11 cellular contexts compared by ENCODE assay signal in the genomic region with DNA sequence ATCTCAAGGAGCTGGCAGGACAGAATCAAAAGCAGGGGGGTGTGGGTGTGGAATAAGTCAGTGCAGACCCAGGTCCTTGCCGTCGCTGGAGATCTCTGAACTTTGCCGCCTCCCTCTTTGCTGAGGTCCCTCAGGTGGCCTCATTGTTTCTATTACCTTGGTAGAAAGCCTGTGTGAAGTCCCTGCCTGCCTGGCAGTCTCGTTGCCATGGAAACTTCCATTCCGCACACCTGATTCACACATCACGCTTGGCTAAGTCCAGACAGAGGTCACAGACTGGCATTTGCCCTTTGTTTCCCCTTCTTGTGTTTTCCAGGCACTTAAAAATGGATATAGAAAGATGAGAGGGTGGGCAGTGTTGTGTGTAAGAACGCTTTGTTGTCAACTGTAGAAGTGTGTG.
DNase-seq lines count a peak whose midpoint lies in the region; ATAC-seq, FAIRE-seq and TF ChIP-seq lines count a peak whose summit lies in the region.
"Had no signal": no experiment of that assay in that cellular context is flagged by ENCODE, and none has a peak within 500 bp of the region (broad histone marks: within the 10 kb centered on the region; RNA-seq: fewer than 3 reads in every experiment).

No MANE protein-coding gene starts in this region.

- DNase-seq in DMS153 (lab: John Stamatoyannopoulos, UW) = peak; percentile 10
- DNase-seq in DMS153 treated with DMSO at 0.1 percent for 48 hours (lab: John Stamatoyannopoulos, UW; ENCODE audit: unreplicated experiment) = no peak
- DNase-seq in HT-29 (ENCODE audit: low spot score) = peak; percentile 63
- peak; percentile 64 for DNase-seq in GM12878 (ENCODE audit: low read depth, low spot score)
- DNase-seq in pulmonary artery endothelial cell (ENCODE audit: low read depth, low spot score) = peak; percentile 33
- no peak for DNase-seq in posterior cingulate gyrus
- no peak for DNase-seq in GM13977 (ENCODE audit: low spot score)
- no peak for DNase-seq in T-helper 9 cell
- DNase-seq: mucosa of descending colon had no signal

- no peak overlapping the region for H3K27ac ChIP-seq in GM12878 (ENCODE audit: control insufficient read depth, insufficient read depth)
- H3K27ac ChIP-seq: upper lobe of left lung had no signal

- peaks cover 3% of the 10 kb centered on the region; the same call in 1 of the 3 replicates for H3K9me3 ChIP-seq in GM12878 (replicated peaks; ENCODE audit: control insufficient read depth, insufficient read depth, low read length)
- H3K9me3 ChIP-seq: mucosa of descending colon had no signal

- no peaks in the 10 kb centered on the region for H3K79me2 ChIP-seq in GM12878 (ENCODE audit: control insufficient read depth, insufficient read depth, low read length)

- no peak for FAIRE-seq in GM12878 (lab: Jason Lieb, UNC)
- FAIRE-seq: A204.1 had no signal

- intact Hi-C loops in GM12878 (cut with micrococcal nuclease; ENCODE audit: unreplicated experiment) (no loop called here), posterior cingulate gyrus (cut with DNase I) (no loop called here)

- no peak overlapping the region for H3K4me3 ChIP-seq in GM12878
- H3K4me3 ChIP-seq: mucosa of descending colon, upper lobe of left lung had no signal

- no peaks in the 10 kb centered on the region; the same call in 1 of the 2 replicates for H3K4me1 ChIP-seq in GM12878 (ENCODE audit: control insufficient read depth, insufficient read depth, low read length)

- RAD21 ChIA-PET in GM12878 (lab: Charles Lee; ENCODE audit: unreplicated experiment) = interaction anchor here (1.2 to 3.5 kb wide), 3 partner anchors 10 to 440 kb away, joined by 4 to 40 read pairs (median 4); no protein-coding TSS in a partner anchor

- no peak overlapping the region for H2AFZ ChIP-seq in GM12878 (ENCODE audit: control insufficient read depth, low read depth, low read length)

- BruUV-seq in GM12878 (replicated peaks; lab: Mats Ljungman, UMichigan) = no TSS peak

- in situ Hi-C loops in GM12878 (cut with MboI) = no loop called here
- in situ Hi-C loops in GM13977 (cut with MboI; ENCODE audit: low pct_unique_long_range_greater_than_20kb, low sequenced_read_pairs, unreplicated experiment) = no loop called here

- no peak overlapping the region for H3K4me2 ChIP-seq in GM12878 (ENCODE audit: control insufficient read depth, insufficient read depth)

- WGBS in GM12878 (ENCODE audit: insufficient coverage, insufficient replicate concordance, low lambda C conversion rate, missing lambda C conversion rate) = 22% methylated on average over 6 of the region's 7 CpGs

- ATAC-seq in GM12878 = peak; percentile 89
- ATAC-seq: mucosa of descending colon had no signal

- SMC1A ChIA-PET in GM12878 (lab: Charles Lee; ENCODE audit: uncharacterized antibody, unreplicated experiment) = interaction anchor here (0.9 to 3.5 kb wide), 7 partner anchors 8 to 852 kb away, joined by 3 to 55 read pairs (median 5); no protein-coding TSS in a partner anchor

- no peak for TF ChIP-seq EP300 in GM12878 (IDR thresholded peaks at IDR 0.05; ENCODE audit: borderline replicate concordance in 1 of 2, control insufficient read depth in 1 of 2, low read depth in 2 of 2, low read length in 2 of 2)

- no peaks in the 10 kb centered on the region for H4K20me1 ChIP-seq in GM12878 (ENCODE audit: control insufficient read depth, insufficient read depth)

- POLR2A ChIA-PET in GM12878 (lab: Charles Lee) = interaction anchor here (0.7 to 1.5 kb wide), 3 partner anchors 10 to 442 kb away, joined by 3 to 8 read pairs (median 5); no protein-coding TSS in a partner anchor

- H3K9ac ChIP-seq in GM12878 (ENCODE audit: control insufficient read depth, insufficient read depth, low read length) = no peak overlapping the region

- no peaks in the 10 kb centered on the region for H3K27me3 ChIP-seq in GM12878 (replicated peaks in 1 of 2; ENCODE audit: control insufficient read depth in 2 of 2, insufficient read depth in 2 of 2, low read length in 1 of 2)
- H3K27me3 ChIP-seq: upper lobe of left lung had no signal

- no peak for TF ChIP-seq POLR2A in GM12878 (IDR thresholded peaks at IDR 0.05; ENCODE audit: low read depth, low read length)

- TF ChIP-seq RAD21 in GM12878 (IDR thresholded peaks at IDR 0.05; ENCODE audit: insufficient read depth, low read depth, low read length) = no peak

- no peak for TF ChIP-seq CTCF in GM12878 (IDR thresholded peaks at IDR 0.05 in 2 of 3, conservative IDR thresholded peaks at IDR 0.05 in 1 of 3; ENCODE audit: control insufficient read depth in 2 of 3, extremely low read depth in 1 of 3, insufficient read depth in 1 of 3, low read depth in 3 of 3, low read length in 3 of 3)
- no peak for TF ChIP-seq CTCF in GM13977 (IDR thresholded peaks at IDR 0.05; ENCODE audit: extremely low read depth, insufficient read depth, missing control alignments)

- no peaks in the 10 kb centered on the region for H3K36me3 ChIP-seq in GM12878 (ENCODE audit: control insufficient read depth in 2 of 2, insufficient read depth in 2 of 2, low read length in 1 of 2)
- H3K36me3 ChIP-seq: upper lobe of left lung had no signal

- CTCF ChIA-PET in GM12878 (lab: Yijun Ruan, JAX) = interaction anchor here (0.7 to 1.4 kb wide), 3 partner anchors 11 to 291 kb away, joined by 3 to 6 read pairs (median 5); no protein-coding TSS in a partner anchor

TF ChIP-seq in GM12878, 131 proteins besides CTCF, POLR2A, EP300 and RAD21 (continues in another document):
- TF ChIP-seq HDGF (IDR thresholded peaks at IDR 0.05) (0 out of 2 replicates have a peak, but pooled peaks have one; percentile 35), ESRRA (IDR thresholded peaks at IDR 0.05; ENCODE audit: low read length) (no peak), SPI1 (IDR thresholded peaks at IDR 0.05; ENCODE audit: borderline replicate concordance, insufficient read depth, low read depth, low read length) (no peak), PAX5 (IDR thresholded peaks at IDR 0.05; ENCODE audit: borderline replicate concordance, low read depth, low read length) (peak; percentile 81), SMAD5 (IDR thresholded peaks at IDR 0.05; ENCODE audit: low read depth) (no peak), EED (IDR thresholded peaks at IDR 0.05; ENCODE audit: low read depth) (0 out of 2 replicates have a peak, but pooled peaks have one; percentile 21), SP1 (IDR thresholded peaks at IDR 0.05; ENCODE audit: low read depth, low read length) (no peak), NR2F1 (conservative IDR thresholded peaks at IDR 0.05) (peak; percentile 75), ATF7 (IDR thresholded peaks at IDR 0.05; ENCODE audit: low read depth) (0 out of 2 replicates have a peak, but pooled peaks have one; percentile 9), STAT1 (conservative IDR thresholded peaks at IDR 0.05) (no peak), BMI1 (IDR thresholded peaks at IDR 0.05; ENCODE audit: borderline replicate concordance) (peak; percentile 96), SMC3 (IDR thresholded peaks at IDR 0.05; ENCODE audit: borderline replicate concordance, low read length) (no peak), IKZF1 (conservative IDR thresholded peaks at IDR 0.05) (peak; percentile 35), NBN (IDR thresholded peaks at IDR 0.05) (0 out of 2 replicates have a peak, but pooled peaks have one; percentile 60), BHLHE40 (IDR thresholded peaks at IDR 0.05; ENCODE audit: borderline replicate concordance in 1 of 2, low read depth in 2 of 2, low read length in 1 of 2) (peak in 1 of 2 experiments; percentile 58; a peak in 2 of 4 replicates)
- TF ChIP-seq, protein P1, sequence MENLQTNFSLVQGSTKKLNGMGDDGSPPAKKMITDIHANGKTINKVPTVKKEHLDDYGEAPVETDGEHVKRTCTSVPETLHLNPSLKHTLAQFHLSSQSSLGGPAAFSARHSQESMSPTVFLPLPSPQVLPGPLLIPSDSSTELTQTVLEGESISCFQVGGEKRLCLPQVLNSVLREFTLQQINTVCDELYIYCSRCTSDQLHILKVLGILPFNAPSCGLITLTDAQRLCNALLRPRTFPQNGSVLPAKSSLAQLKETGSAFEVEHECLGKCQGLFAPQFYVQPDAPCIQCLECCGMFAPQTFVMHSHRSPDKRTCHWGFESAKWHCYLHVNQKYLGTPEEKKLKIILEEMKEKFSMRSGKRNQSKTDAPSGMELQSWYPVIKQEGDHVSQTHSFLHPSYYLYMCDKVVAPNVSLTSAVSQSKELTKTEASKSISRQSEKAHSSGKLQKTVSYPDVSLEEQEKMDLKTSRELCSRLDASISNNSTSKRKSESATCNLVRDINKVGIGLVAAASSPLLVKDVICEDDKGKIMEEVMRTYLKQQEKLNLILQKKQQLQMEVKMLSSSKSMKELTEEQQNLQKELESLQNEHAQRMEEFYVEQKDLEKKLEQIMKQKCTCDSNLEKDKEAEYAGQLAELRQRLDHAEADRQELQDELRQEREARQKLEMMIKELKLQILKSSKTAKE (IDR thresholded peaks at IDR 0.05; ENCODE audit: low read depth, poor library complexity, severe bottlenecking) = peak; percentile 60
- TF ChIP-seq, protein P2, sequence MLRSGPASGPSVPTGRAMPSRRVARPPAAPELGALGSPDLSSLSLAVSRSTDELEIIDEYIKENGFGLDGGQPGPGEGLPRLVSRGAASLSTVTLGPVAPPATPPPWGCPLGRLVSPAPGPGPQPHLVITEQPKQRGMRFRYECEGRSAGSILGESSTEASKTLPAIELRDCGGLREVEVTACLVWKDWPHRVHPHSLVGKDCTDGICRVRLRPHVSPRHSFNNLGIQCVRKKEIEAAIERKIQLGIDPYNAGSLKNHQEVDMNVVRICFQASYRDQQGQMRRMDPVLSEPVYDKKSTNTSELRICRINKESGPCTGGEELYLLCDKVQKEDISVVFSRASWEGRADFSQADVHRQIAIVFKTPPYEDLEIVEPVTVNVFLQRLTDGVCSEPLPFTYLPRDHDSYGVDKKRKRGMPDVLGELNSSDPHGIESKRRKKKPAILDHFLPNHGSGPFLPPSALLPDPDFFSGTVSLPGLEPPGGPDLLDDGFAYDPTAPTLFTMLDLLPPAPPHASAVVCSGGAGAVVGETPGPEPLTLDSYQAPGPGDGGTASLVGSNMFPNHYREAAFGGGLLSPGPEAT (IDR thresholded peaks at IDR 0.05; ENCODE audit: low read depth) = peak; percentile 59; the same call in 1 of the 2 replicates
- TF ChIP-seq, protein P3, sequence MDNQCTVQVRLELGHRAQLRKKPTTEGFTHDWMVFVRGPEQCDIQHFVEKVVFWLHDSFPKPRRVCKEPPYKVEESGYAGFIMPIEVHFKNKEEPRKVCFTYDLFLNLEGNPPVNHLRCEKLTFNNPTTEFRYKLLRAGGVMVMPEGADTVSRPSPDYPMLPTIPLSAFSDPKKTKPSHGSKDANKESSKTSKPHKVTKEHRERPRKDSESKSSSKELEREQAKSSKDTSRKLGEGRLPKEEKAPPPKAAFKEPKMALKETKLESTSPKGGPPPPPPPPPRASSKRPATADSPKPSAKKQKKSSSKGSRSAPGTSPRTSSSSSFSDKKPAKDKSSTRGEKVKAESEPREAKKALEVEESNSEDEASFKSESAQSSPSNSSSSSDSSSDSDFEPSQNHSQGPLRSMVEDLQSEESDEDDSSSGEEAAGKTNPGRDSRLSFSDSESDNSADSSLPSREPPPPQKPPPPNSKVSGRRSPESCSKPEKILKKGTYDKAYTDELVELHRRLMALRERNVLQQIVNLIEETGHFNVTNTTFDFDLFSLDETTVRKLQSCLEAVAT (IDR thresholded peaks at IDR 0.05) = 0 out of 2 replicates have a peak, but pooled peaks have one; percentile 38

Comparison
In these comparisons a context has a peak if more than half of its experiments do, and no peak if none do; other contexts are left out.
1. DNase-seq: peak in DMS153 (single experiment), HT-29 (single experiment), GM12878 (single experiment) and pulmonary artery endothelial cell (single experiment); none in DMS153 treated with DMSO at 0.1 percent for 48 hours (single experiment), posterior cingulate gyrus (0 of 10), GM13977 (single experiment) and T-helper 9 cell (single experiment).